Comparison of ENCODE assay signal across 6 cellular contexts in the genomic region with DNA sequence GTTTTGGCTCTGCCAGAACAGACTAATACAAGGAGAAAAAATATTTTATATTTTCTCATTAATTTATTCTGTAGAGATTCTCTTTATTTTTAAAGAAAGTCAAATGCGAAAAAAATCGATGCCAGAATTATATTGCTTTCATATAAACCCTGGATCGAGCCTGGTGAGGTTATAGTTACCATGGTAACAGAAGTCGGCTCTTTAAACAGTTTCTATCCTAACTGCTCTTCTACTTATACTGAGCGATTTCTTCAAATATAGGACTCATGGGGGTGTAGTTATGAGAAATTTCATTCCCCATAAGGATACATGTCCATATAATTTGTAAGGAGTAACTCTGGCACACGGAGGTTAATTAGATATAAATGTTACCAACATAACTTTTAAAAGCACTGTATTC.
"Had no signal": no experiment of that assay in that cellular context is flagged by ENCODE, and none has a peak within 500 bp of the region (broad histone marks: within the 10 kb centered on the region; RNA-seq: fewer than 3 reads in every experiment).

No MANE protein-coding gene starts in this region.

- DNase-seq: GDM1, GF-D8 had no signal

- FAIRE-seq: GM12891, GM12892, GM18507, GM19239 had no signal
